ENCODE assay signal across 14 cellular contexts in genomic region chr2:113116100-113116958, GRCh38. TPM values are rescaled to one million over a fixed set of nuclear protein-coding genes. Genes with fewer than 3 reads are reported as not detected.
DNase-seq lines count a peak whose midpoint lies in the region; ATAC-seq and TF ChIP-seq lines count a peak whose summit lies in the region.
"Had no signal": no experiment of that assay in that cellular context is flagged by ENCODE, and none has a peak within 500 bp of the region (broad histone marks: within the 10 kb centered on the region; RNA-seq: fewer than 3 reads in every experiment).

No MANE protein-coding gene starts in this region.

- H3K27ac Mint-ChIP-seq in activated CD4-positive, alpha-beta T cell treated with anti-CD3 and anti-CD28 coated beads, Interleukin-2, amount 10 ng/mL, durations not matched to agents 24 days and 14 days: peak overlapping the region; percentile 71
- peak overlapping the region; percentile 57 for H3K27ac Mint-ChIP-seq in activated naive CD8-positive, alpha-beta T cell treated with anti-CD3 and anti-CD28 coated beads, Interleukin-2, amount 10 ng/mL, durations not matched to agents 7 days and 5 days
- no peak overlapping the region for H3K27ac Mint-ChIP-seq in stimulated activated memory B cell treated with anti-CD40 and anti-IgM and Interleukin-4, amounts not matched to agents 10 μg/mL and 1 μg/mL and 100 μg/mL, for 72 hours

- H3K4me1 Mint-ChIP-seq in activated CD4-positive, alpha-beta T cell treated with anti-CD3 and anti-CD28 coated beads, Interleukin-2, amount 10 ng/mL, durations not matched to agents 24 days and 14 days: peaks cover 20% of the 10 kb centered on the region
- H3K4me1 Mint-ChIP-seq in activated naive CD8-positive, alpha-beta T cell treated with anti-CD3 and anti-CD28 coated beads, Interleukin-2, amount 10 ng/mL, durations not matched to agents 7 days and 5 days: peaks cover 9% of the 10 kb centered on the region
- H3K4me1 Mint-ChIP-seq in stimulated activated memory B cell treated with anti-CD40 and anti-IgM and Interleukin-4, amounts not matched to agents 10 μg/mL and 1 μg/mL and 100 μg/mL, for 72 hours: peaks cover 19% of the 10 kb centered on the region

- no peaks in the 10 kb centered on the region for H3K27me3 ChIP-seq in testis

- no peak overlapping the region for H3K4me3 ChIP-seq in testis

- H3K36me3 Mint-ChIP-seq in activated CD4-positive, alpha-beta T cell treated with anti-CD3 and anti-CD28 coated beads, Interleukin-2, amount 10 ng/mL, durations not matched to agents 24 days and 14 days (ENCODE audit: low read depth): no peaks in the 10 kb centered on the region
- H3K36me3 Mint-ChIP-seq in activated naive CD8-positive, alpha-beta T cell treated with anti-CD3 and anti-CD28 coated beads, Interleukin-2, amount 10 ng/mL, durations not matched to agents 7 days and 5 days: no peaks in the 10 kb centered on the region
- no peaks in the 10 kb centered on the region for H3K36me3 Mint-ChIP-seq in stimulated activated memory B cell treated with anti-CD40 and anti-IgM and Interleukin-4, amounts not matched to agents 10 μg/mL and 1 μg/mL and 100 μg/mL, for 72 hours

- peak; percentile 68 for ATAC-seq in HG03460 (IDR thresholded peaks at IDR 0.05; ENCODE audit: unreplicated experiment)
- ATAC-seq in activated naive CD8-positive, alpha-beta T cell treated with anti-CD3 and anti-CD28 coated beads, Interleukin-2, amount 10 ng/mL, durations not matched to agents 7 days and 5 days (ENCODE audit: low read depth): peak; percentile 49
- peak; percentile 71 for ATAC-seq in stimulated activated memory B cell treated with anti-CD40 and anti-IgM and Interleukin-4, amounts not matched to agents 10 μg/mL and 1 μg/mL and 100 μg/mL, for 72 hours

- H3K9me3 ChIP-seq in testis: no peaks in the 10 kb centered on the region

- H3K27me3 Mint-ChIP-seq in activated CD4-positive, alpha-beta T cell treated with anti-CD3 and anti-CD28 coated beads, Interleukin-2, amount 10 ng/mL, durations not matched to agents 24 days and 14 days: peaks cover 2% of the 10 kb centered on the region
- peaks cover 9% of the 10 kb centered on the region for H3K27me3 Mint-ChIP-seq in activated naive CD8-positive, alpha-beta T cell treated with anti-CD3 and anti-CD28 coated beads, Interleukin-2, amount 10 ng/mL, durations not matched to agents 7 days and 5 days
- no peaks in the 10 kb centered on the region for H3K27me3 Mint-ChIP-seq in stimulated activated memory B cell treated with anti-CD40 and anti-IgM and Interleukin-4, amounts not matched to agents 10 μg/mL and 1 μg/mL and 100 μg/mL, for 72 hours

- WGBS in testis, 2 donors: 80 to 87% methylated on average over 10 of the region's 10 CpGs

- no peak for TF ChIP-seq CTCF in testis (IDR thresholded peaks at IDR 0.05)

- peak; percentile 71 for DNase-seq in activated CD4-positive, alpha-beta T cell treated with anti-CD3 and anti-CD28 coated beads, Interleukin-2, amount 10 ng/mL, durations not matched to agents 24 days and 14 days
- no peak for DNase-seq in activated CD4-positive, alpha-beta T cell treated with anti-CD3 and anti-CD28 coated beads, Interleukin-2, amount 50 U/mL, for 1 hour
- no peak for DNase-seq in activated naive CD8-positive, alpha-beta T cell treated with anti-CD3 and anti-CD28 coated beads, Interleukin-2, amount 10 ng/mL, durations not matched to agents 7 days and 5 days
- DNase-seq in DMS 273 (lab: John Stamatoyannopoulos, UW; ENCODE audit: unreplicated experiment) (no peak), testis (no peak)
- DNase-seq in central memory CD4-positive, alpha-beta T cell: no peak
- DNase-seq: activated gamma-delta T cell treated with Interleukin-2 at 50 U/mL for 16 hours, mesenchymal stem cell, NCI-H1048, SHP77 had no signal

- no peaks in the 10 kb centered on the region for H3K36me3 ChIP-seq in testis (ENCODE audit: low read depth, missing control alignments)

- H3K9me3 Mint-ChIP-seq in activated CD4-positive, alpha-beta T cell treated with anti-CD3 and anti-CD28 coated beads, Interleukin-2, amount 10 ng/mL, durations not matched to agents 24 days and 14 days: no peaks in the 10 kb centered on the region
- H3K9me3 Mint-ChIP-seq in activated naive CD8-positive, alpha-beta T cell treated with anti-CD3 and anti-CD28 coated beads, Interleukin-2, amount 10 ng/mL, durations not matched to agents 7 days and 5 days: no peaks in the 10 kb centered on the region
- no peaks in the 10 kb centered on the region for H3K9me3 Mint-ChIP-seq in stimulated activated memory B cell treated with anti-CD40 and anti-IgM and Interleukin-4, amounts not matched to agents 10 μg/mL and 1 μg/mL and 100 μg/mL, for 72 hours

- H3K4me3 Mint-ChIP-seq in activated CD4-positive, alpha-beta T cell treated with anti-CD3 and anti-CD28 coated beads, Interleukin-2, amount 10 ng/mL, durations not matched to agents 24 days and 14 days: peak overlapping the region; percentile 36
- H3K4me3 Mint-ChIP-seq in activated naive CD8-positive, alpha-beta T cell treated with anti-CD3 and anti-CD28 coated beads, Interleukin-2, amount 10 ng/mL, durations not matched to agents 7 days and 5 days: peak overlapping the region; percentile 47
- H3K4me3 Mint-ChIP-seq in stimulated activated memory B cell treated with anti-CD40 and anti-IgM and Interleukin-4, amounts not matched to agents 10 μg/mL and 1 μg/mL and 100 μg/mL, for 72 hours: no peak overlapping the region

- no peak overlapping the region for H3K27ac ChIP-seq in testis

- intact Hi-C loops in activated CD4-positive, alpha-beta T cell treated with anti-CD3 and anti-CD28 coated beads, Interleukin-2, amount 10 ng/mL, durations not matched to agents 24 days and 14 days (cut with micrococcal nuclease): loop anchor here (1.0 kb wide), 1 partner anchor 12 kb away; no protein-coding TSS in a partner anchor
- intact Hi-C loops in testis (cut with DNase I; ENCODE audit: low total_unique reads): no loop called here

- POLR2A ChIA-PET in activated naive CD8-positive, alpha-beta T cell treated with anti-CD3 and anti-CD28 coated beads, Interleukin-2, amount 10 ng/mL, durations not matched to agents 7 days and 5 days (lab: Charles Lee): no interaction called here

- H3K4me1 ChIP-seq in testis: no peaks in the 10 kb centered on the region

- no peak for TF ChIP-seq POLR2A in testis (IDR thresholded peaks at IDR 0.05)

RNA-seq across cellular contexts. Expression of gene IL1RN, which starts 11.1 kb away (rescaled TPM):
- 3.0 and 3.3 TPM in 2 replicates for total RNA-seq in activated CD4-positive, alpha-beta T cell treated with anti-CD3 and anti-CD28 coated beads, Interleukin-2, amount 10 ng/mL, durations not matched to agents 24 days and 14 days
- 1 to 10 TPM; 2.1 to 4.0 TPM for total RNA-seq in activated naive CD8-positive, alpha-beta T cell treated with anti-CD3 and anti-CD28 coated beads, Interleukin-2, amount 10 ng/mL, durations not matched to agents 7 days and 5 days
- 1 to 10 TPM; 3.2 to 5.6 TPM for total RNA-seq in testis
- polyA plus RNA-seq in testis (ENCODE audit: insufficient read depth, low read depth, low replicate concordance): 18.4 TPM
- total RNA-seq: A673 had no signal

RNA-seq across cellular contexts. Expression of gene IL1F10, which starts 48.6 kb away (rescaled TPM):
- total RNA-seq in activated CD4-positive, alpha-beta T cell treated with anti-CD3 and anti-CD28 coated beads, Interleukin-2, amount 10 ng/mL, durations not matched to agents 24 days and 14 days: not detected in 2 replicates
- not detected for total RNA-seq in activated naive CD8-positive, alpha-beta T cell treated with anti-CD3 and anti-CD28 coated beads, Interleukin-2, amount 10 ng/mL, durations not matched to agents 7 days and 5 days
- total RNA-seq in testis: under 1 TPM in 1 of 2 donors, not detected in 1; 0.68 TPM
- polyA plus RNA-seq in testis (ENCODE audit: insufficient read depth, low read depth, low replicate concordance): not detected
- total RNA-seq: A673, epithelial cell of proximal tubule had no signal

RNA-seq across cellular contexts. Expression of gene IL36RN, which starts 57.3 kb away (rescaled TPM):
- not detected in 2 replicates for total RNA-seq in activated CD4-positive, alpha-beta T cell treated with anti-CD3 and anti-CD28 coated beads, Interleukin-2, amount 10 ng/mL, durations not matched to agents 24 days and 14 days
- total RNA-seq in activated naive CD8-positive, alpha-beta T cell treated with anti-CD3 and anti-CD28 coated beads, Interleukin-2, amount 10 ng/mL, durations not matched to agents 7 days and 5 days: not detected
- total RNA-seq in testis: not detected
- polyA plus RNA-seq in testis (ENCODE audit: insufficient read depth, low read depth, low replicate concordance): not detected
- total RNA-seq: A673, epithelial cell of proximal tubule had no signal

RNA-seq across cellular contexts. Expression of gene PSD4, which starts 57.4 kb away (rescaled TPM):
- 268 and 278 TPM in 2 replicates for total RNA-seq in activated CD4-positive, alpha-beta T cell treated with anti-CD3 and anti-CD28 coated beads, Interleukin-2, amount 10 ng/mL, durations not matched to agents 24 days and 14 days
- total RNA-seq in activated naive CD8-positive, alpha-beta T cell treated with anti-CD3 and anti-CD28 coated beads, Interleukin-2, amount 10 ng/mL, durations not matched to agents 7 days and 5 days: 100 to 1,000 TPM; 361 to 385 TPM
- total RNA-seq in testis: 10 to 100 TPM; 18.7 to 35.9 TPM
- polyA plus RNA-seq in testis (ENCODE audit: insufficient read depth, low read depth, low replicate concordance): 22.8 TPM
